In genomic region chr5:92923885-92924284, GRCh38 we compare ENCODE assay signal across 21 cellular contexts.
"Had no signal": no experiment of that assay in that cellular context is flagged by ENCODE, and none has a peak within 500 bp of the region (broad histone marks: within the 10 kb centered on the region; RNA-seq: fewer than 3 reads in every experiment).

No MANE protein-coding gene starts in this region.

- H3K27ac Mint-ChIP-seq: natural killer cell; stimulated activated naive B cell treated with anti-CD40 and anti-IgM and Interleukin-4, amounts not matched to agents 10 μg/mL and 1 μg/mL and 100 μg/mL, for 72 hours; stimulated activated naive CD8-positive, alpha-beta T cell treated with anti-CD3 and anti-CD28 coated beads, Interleukin-15, Interleukin-2, amounts not matched to agents 100 ng/mL and 50 ng/mL, for 24 hours had no signal

- H3K9me3 ChIP-seq: gastroesophageal sphincter, heart left ventricle, lower lobe of right lung, neutrophil, pancreas, right lobe of liver, thoracic aorta, tibial nerve, upper lobe of left lung had no signal

- H3K4me3 Mint-ChIP-seq: natural killer cell; stimulated activated naive B cell treated with anti-CD40 and anti-IgM and Interleukin-4, amounts not matched to agents 10 μg/mL and 1 μg/mL and 100 μg/mL, for 72 hours; stimulated activated naive CD8-positive, alpha-beta T cell treated with anti-CD3 and anti-CD28 coated beads, Interleukin-15, Interleukin-2, amounts not matched to agents 100 ng/mL and 50 ng/mL, for 24 hours had no signal

- H3K4me1 Mint-ChIP-seq: natural killer cell; stimulated activated naive B cell treated with anti-CD40 and anti-IgM and Interleukin-4, amounts not matched to agents 10 μg/mL and 1 μg/mL and 100 μg/mL, for 72 hours had no signal

- H3K4me3 ChIP-seq: dorsolateral prefrontal cortex, gastroesophageal sphincter, heart left ventricle, hepatocyte, lower lobe of right lung, pancreas, right lobe of liver, thoracic aorta, tibial nerve, upper lobe of left lung had no signal

- H3K27ac ChIP-seq: dorsolateral prefrontal cortex, gastroesophageal sphincter, heart left ventricle, hepatocyte, lower lobe of right lung, neutrophil, pancreas, right lobe of liver, thoracic aorta, tibial nerve, upper lobe of left lung had no signal

- H3K36me3 ChIP-seq: gastroesophageal sphincter, heart left ventricle, lower lobe of right lung, neutrophil, pancreas, right lobe of liver, thoracic aorta, tibial nerve, upper lobe of left lung had no signal

- H3K79me2 ChIP-seq: hepatocyte had no signal

- DNase-seq: dorsolateral prefrontal cortex; effector CD4-positive, alpha-beta T cell; foreskin fibroblast; heart left ventricle; left ventricle myocardium superior; lower lobe of right lung; natural killer cell; pancreas; right lobe of liver; small intestine; stimulated activated CD4-positive, alpha-beta T cell treated with anti-CD3 and anti-CD28 coated beads, Interleukin-15, amount 100 ng/mL, for 24 hours; stimulated activated CD4-positive, alpha-beta T cell treated with anti-CD3 and anti-CD28 coated beads, Interleukin-2, amount 100 ng/mL, for 48 hours; stimulated activated naive B cell treated with anti-CD40 and anti-IgM and Interleukin-4, amounts not matched to agents 10 μg/mL and 1 μg/mL and 100 μg/mL, for 72 hours; upper lobe of left lung had no signal

- H3K9me3 Mint-ChIP-seq: stimulated activated naive B cell treated with anti-CD40 and anti-IgM and Interleukin-4, amounts not matched to agents 10 μg/mL and 1 μg/mL and 100 μg/mL, for 72 hours; stimulated activated naive CD8-positive, alpha-beta T cell treated with anti-CD3 and anti-CD28 coated beads, Interleukin-15, Interleukin-2, amounts not matched to agents 100 ng/mL and 50 ng/mL, for 24 hours had no signal

- H3K36me3 Mint-ChIP-seq: natural killer cell; stimulated activated naive B cell treated with anti-CD40 and anti-IgM and Interleukin-4, amounts not matched to agents 10 μg/mL and 1 μg/mL and 100 μg/mL, for 72 hours had no signal

- H3K27me3 ChIP-seq: dorsolateral prefrontal cortex, gastroesophageal sphincter, heart left ventricle, hepatocyte, neutrophil, pancreas, right lobe of liver, tibial nerve, upper lobe of left lung had no signal

- H3K4me1 ChIP-seq: gastroesophageal sphincter, heart left ventricle, lower lobe of right lung, pancreas, right lobe of liver, tibial nerve, upper lobe of left lung had no signal

- ATAC-seq: esophagus mucosa; gastroesophageal sphincter; heart left ventricle; left ventricle myocardium superior; lower lobe of right lung; natural killer cell; pancreas; right lobe of liver; stimulated activated naive B cell treated with anti-CD40 and anti-IgM and Interleukin-4, amounts not matched to agents 10 μg/mL and 1 μg/mL and 100 μg/mL, for 72 hours had no signal

- H3K4me2 ChIP-seq: hepatocyte had no signal

- H2AFZ ChIP-seq: hepatocyte had no signal

- H3K27me3 Mint-ChIP-seq: stimulated activated naive B cell treated with anti-CD40 and anti-IgM and Interleukin-4, amounts not matched to agents 10 μg/mL and 1 μg/mL and 100 μg/mL, for 72 hours; stimulated activated naive CD8-positive, alpha-beta T cell treated with anti-CD3 and anti-CD28 coated beads, Interleukin-15, Interleukin-2, amounts not matched to agents 100 ng/mL and 50 ng/mL, for 24 hours had no signal
